ENCODE assay signal across 8 cellular contexts in genomic region chr13:40809471-40809870, GRCh38.
"Had no signal": no experiment of that assay in that cellular context is flagged by ENCODE, and none has a peak within 500 bp of the region (broad histone marks: within the 10 kb centered on the region; RNA-seq: fewer than 3 reads in every experiment).

No MANE protein-coding gene starts in this region.

- H3K27ac Mint-ChIP-seq: GM23338, H9, HFFc6 had no signal

- H3K9ac ChIP-seq: GM23248 had no signal

- H3K9me3 ChIP-seq: HAP-1 had no signal

- H3K4me3 ChIP-seq: GM23248, GM23338, HAP-1 had no signal

- H3K4me2 ChIP-seq: GM23338 had no signal

- H3K9me3 Mint-ChIP-seq: HFFc6 had no signal

- H3K4me3 Mint-ChIP-seq: GM23338, H9, HFFc6 had no signal

- H3K4me1 ChIP-seq: HAP-1 had no signal

- H2AFZ ChIP-seq: GM23248, GM23338 had no signal

- ATAC-seq: GM23338 had no signal

- H3K27ac ChIP-seq: GM23248 had no signal

- DNase-seq: GM23248, GOT3, H7, H9, HCEC 1CT, HFFc6 had no signal

- H3K4me1 Mint-ChIP-seq: GM23338, H9 had no signal
